13 cellular contexts compared by ENCODE assay signal in the genomic region with DNA sequence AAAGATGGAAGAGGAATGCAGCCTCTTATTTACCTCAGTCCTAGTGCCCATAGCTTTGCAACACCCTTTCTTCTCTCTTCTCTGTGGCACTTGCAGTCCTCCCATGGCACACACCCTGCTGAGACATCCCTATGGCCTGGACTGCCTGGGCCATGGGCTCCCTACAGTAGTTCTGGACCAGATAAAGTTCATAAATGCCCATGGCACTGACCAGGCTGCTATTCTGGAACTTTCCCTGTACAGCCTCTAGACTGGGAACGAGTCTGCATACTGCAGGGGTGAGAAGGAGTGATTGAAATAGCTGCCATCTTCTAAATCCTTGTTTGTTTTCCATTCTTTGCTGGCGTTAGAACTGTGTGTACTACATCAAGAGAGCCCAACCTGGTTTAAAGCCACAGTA. TPM values are rescaled to one million over a fixed set of nuclear protein-coding genes. Genes with fewer than 3 reads are reported as not detected.
DNase-seq lines count a peak whose midpoint lies in the region; ATAC-seq and TF ChIP-seq lines count a peak whose summit lies in the region.
"Had no signal": no experiment of that assay in that cellular context is flagged by ENCODE, and none has a peak within 500 bp of the region (broad histone marks: within the 10 kb centered on the region; RNA-seq: fewer than 3 reads in every experiment).

No MANE protein-coding gene starts in this region.

- H4K8ac ChIP-seq in neuronal stem cell (ENCODE audit: low read depth, low read length): no peak overlapping the region

- no peaks in the 10 kb centered on the region for H3K4me1 Mint-ChIP-seq in central memory CD8-positive, alpha-beta T cell
- H3K4me1 Mint-ChIP-seq: CD4-positive, CD25-positive, alpha-beta regulatory T cell; CD8-positive, alpha-beta memory T cell had no signal

- H3K9me3 Mint-ChIP-seq in central memory CD8-positive, alpha-beta T cell: no peaks in the 10 kb centered on the region
- H3K9me3 Mint-ChIP-seq: CD4-positive, CD25-positive, alpha-beta regulatory T cell; CD8-positive, alpha-beta memory T cell; GM23338 had no signal

- no CpG with 5 or more reads among the region's 2 CpGs for WGBS in neuronal stem cell (ENCODE audit: extremely low coverage in 2 of 2, insufficient read length in 2 of 2, insufficient replicate concordance in 1 of 2), 2 donors
- WGBS in spleen, 5 donors: 92 to 100% (median 97%) methylated on average over 2 of the region's 2 CpGs

- peaks cover 5% of the 10 kb centered on the region for H3K36me3 Mint-ChIP-seq in central memory CD8-positive, alpha-beta T cell (ENCODE audit: insufficient read depth)

- H3K18ac ChIP-seq in neuronal stem cell (ENCODE audit: low read length): no peak overlapping the region

- H3K9me3 ChIP-seq in neuronal stem cell (replicated peaks in 1 of 2; ENCODE audit: control insufficient read depth in 2 of 2, insufficient read depth in 1 of 2, low read depth in 1 of 2, low read length in 2 of 2) (no peaks in the 10 kb centered on the region), spleen (no peaks in the 10 kb centered on the region)
- H3K9me3 ChIP-seq: BE2C had no signal

- no peak for TF ChIP-seq CTCF in spleen (IDR thresholded peaks at IDR 0.05 in 8 of 11, conservative IDR thresholded peaks at IDR 0.05 in 3 of 11)

- H3K4me3 Mint-ChIP-seq in central memory CD8-positive, alpha-beta T cell: no peak overlapping the region
- H3K4me3 Mint-ChIP-seq: CD4-positive, CD25-positive, alpha-beta regulatory T cell; CD8-positive, alpha-beta memory T cell; GM23338 had no signal

- no peaks in the 10 kb centered on the region for H3K4me1 ChIP-seq in neuronal stem cell (ENCODE audit: control insufficient read depth in 2 of 2, insufficient read depth in 1 of 2, low read depth in 1 of 2, low read length in 2 of 2)
- H3K4me1 ChIP-seq in spleen: peaks cover 0 to 7% (median 3%) of the 10 kb centered on the region in 6 donors
- H3K4me1 ChIP-seq: BE2C had no signal

- H3K27ac ChIP-seq in neuronal stem cell (replicated peaks; ENCODE audit: low read length) (no peak overlapping the region), spleen (no peak overlapping the region)
- H3K27ac ChIP-seq: HL-60 had no signal

- no peaks in the 10 kb centered on the region for H3K27me3 ChIP-seq in neuronal stem cell (ENCODE audit: control insufficient read depth in 3 of 3, insufficient read depth in 3 of 3, low read depth in 1 of 3, low read length in 3 of 3)
- no peaks in the 10 kb centered on the region for H3K27me3 ChIP-seq in spleen (replicated peaks in 1 of 7)
- H3K27me3 ChIP-seq: BE2C had no signal

- H3K9ac ChIP-seq in neuronal stem cell (ENCODE audit: low read depth, low read length, poor library complexity): peak overlapping the region; percentile 4

- H4K91ac ChIP-seq in neuronal stem cell (ENCODE audit: low read depth, low read length, poor library complexity): no peak overlapping the region

- H3K36me3 ChIP-seq in neuronal stem cell (replicated peaks in 1 of 2; ENCODE audit: control insufficient read depth in 2 of 2, insufficient read depth in 2 of 2, low read length in 2 of 2) (peaks cover 31 to 93% of the 10 kb centered on the region in 2 donors), spleen (peaks cover 0 to 82% (median 7%) of the 10 kb centered on the region in 6 donors)

- H3K14ac ChIP-seq in neuronal stem cell (ENCODE audit: low read length): no peak overlapping the region

- H2AFZ ChIP-seq in neuronal stem cell (ENCODE audit: low read length): no peak overlapping the region
- H2AFZ ChIP-seq: GM23338 had no signal

- no peak overlapping the region for H2AK5ac ChIP-seq in neuronal stem cell (ENCODE audit: low read depth, low read length)

- H2BK5ac ChIP-seq in neuronal stem cell (ENCODE audit: low read length): no peak overlapping the region

- H2BK120ac ChIP-seq in neuronal stem cell (ENCODE audit: low read depth, low read length): no peak overlapping the region

- no peak for ATAC-seq in central memory CD8-positive, alpha-beta T cell (replicated peaks; ENCODE audit: extremely low read depth, poor library complexity, severe bottlenecking)
- ATAC-seq in GM21390 (IDR thresholded peaks at IDR 0.05; ENCODE audit: unreplicated experiment): no peak
- no peak for ATAC-seq in HG02840 (IDR thresholded peaks at IDR 0.05; ENCODE audit: low FRiP score, unreplicated experiment)
- ATAC-seq in GM18498 (IDR thresholded peaks at IDR 0.05; ENCODE audit: unreplicated experiment): no peak

- H3K27me3 Mint-ChIP-seq in central memory CD8-positive, alpha-beta T cell: no peaks in the 10 kb centered on the region
- H3K27me3 Mint-ChIP-seq: CD4-positive, CD25-positive, alpha-beta regulatory T cell; CD8-positive, alpha-beta memory T cell had no signal

- H3K4me3 ChIP-seq in neuronal stem cell (ENCODE audit: low read length in 2 of 2): no peak overlapping the region
- H3K4me3 ChIP-seq in spleen: no peak overlapping the region
- H3K4me3 ChIP-seq: GM23338 had no signal

- intact Hi-C loops in spleen (cut with DNase I; ENCODE audit: low total_unique reads): no loop called here

- no peak for TF ChIP-seq POLR2A in spleen (IDR thresholded peaks at IDR 0.05)

- H2BK15ac ChIP-seq in neuronal stem cell (ENCODE audit: low read length): no peak overlapping the region

- H3K79me1 ChIP-seq in neuronal stem cell (ENCODE audit: low read depth, low read length): no peaks in the 10 kb centered on the region

- no peak overlapping the region for H3K4me2 ChIP-seq in neuronal stem cell (ENCODE audit: insufficient read depth, low read length, poor library complexity, severe bottlenecking)
- H3K4me2 ChIP-seq: GM23338 had no signal

- H2BK12ac ChIP-seq in neuronal stem cell (ENCODE audit: low read length): no peak overlapping the region

- H3K27ac Mint-ChIP-seq in central memory CD8-positive, alpha-beta T cell (ENCODE audit: low read depth): peak overlapping the region; percentile 36
- H3K27ac Mint-ChIP-seq: CD4-positive, CD25-positive, alpha-beta regulatory T cell; GM23338 had no signal

- no peak overlapping the region for H3K4ac ChIP-seq in neuronal stem cell (ENCODE audit: low read length)

- no peak for DNase-seq in central memory CD8-positive, alpha-beta T cell (ENCODE audit: low spot score in 2 of 2)
- no peak for DNase-seq in neuronal stem cell (ENCODE audit: low spot score)
- peak; percentile 17 for DNase-seq in spleen
- DNase-seq: CD4-positive, CD25-positive, alpha-beta regulatory T cell; CD8-positive, alpha-beta memory T cell; COR-L47; IMR-90 had no signal

- H3K23ac ChIP-seq in neuronal stem cell (ENCODE audit: low read depth, low read length, poor library complexity): no peak overlapping the region

RNA-seq across cellular contexts. Expression of a gene that starts 24.5 kb away (rescaled TPM):
- 2.9 TPM for polyA plus RNA-seq in neuronal stem cell (2013, experiment 1 of 2)
- 2.7 TPM for polyA plus RNA-seq in neuronal stem cell (2013, experiment 2 of 2)
- under 1 TPM in 6 of 7 donors, not detected in 1; 0.10 to 0.79 (median 0.47) TPM for total RNA-seq in spleen
- under 1 TPM; 0.22 to 0.29 (median 0.26) TPM for polyA plus RNA-seq in spleen
- polyA plus RNA-seq: CD8-positive, alpha-beta memory T cell had no signal

RNA-seq across cellular contexts. Expression of a gene that starts 25.8 kb away (rescaled TPM):
- polyA plus RNA-seq in neuronal stem cell (2013, experiment 1 of 2): 17.3 TPM
- 16.9 TPM for polyA plus RNA-seq in neuronal stem cell (2013, experiment 2 of 2)
- total RNA-seq in spleen: 10 to 100 TPM in 1 of 7 donors, 1 to 10 TPM in 6; 4.3 to 11.2 (median 7.8) TPM
- polyA plus RNA-seq in spleen: 1 to 10 TPM; 2.0 to 4.7 (median 2.2) TPM

RNA-seq across cellular contexts. Expression of a gene that starts 44.7 kb away (rescaled TPM):
- 28.1 TPM for polyA plus RNA-seq in neuronal stem cell (2013, experiment 1 of 2)
- polyA plus RNA-seq in neuronal stem cell (2013, experiment 2 of 2): 28.7 TPM
- total RNA-seq in spleen: 10 to 100 TPM; 14.3 to 19.9 (median 18.4) TPM
- polyA plus RNA-seq in spleen: 10 to 100 TPM in 2 of 3 donors, 1 to 10 TPM in 1; 9.7 to 13.4 (median 11.5) TPM
